In genomic region chr5:145978672-145979071, GRCh38 we compare ENCODE assay signal across 14 cellular contexts. TPM values are rescaled to one million over a fixed set of nuclear protein-coding genes. Genes with fewer than 3 reads are reported as not detected.
DNase-seq lines count a peak whose midpoint lies in the region; ATAC-seq, FAIRE-seq and TF ChIP-seq lines count a peak whose summit lies in the region.
"Had no signal": no experiment of that assay in that cellular context is flagged by ENCODE, and none has a peak within 500 bp of the region (broad histone marks: within the 10 kb centered on the region; RNA-seq: fewer than 3 reads in every experiment).

No MANE protein-coding gene starts in this region.

- H3K9me3 Mint-ChIP-seq in glutamatergic neuron (ENCODE audit: unreplicated experiment): no peaks in the 10 kb centered on the region
- H3K9me3 Mint-ChIP-seq in CD4-positive, alpha-beta T cell: no peaks in the 10 kb centered on the region
- H3K9me3 Mint-ChIP-seq: activated T-cell treated with anti-CD3 and anti-CD28 coated beads, Interleukin-2, amount 50 U/mL, for 24 hours had no signal

- CTCF ChIA-PET in A549 (lab: Yijun Ruan, JAX): interaction anchor here (2.3 kb wide), 1 partner anchor 70 kb away, joined by 10 read pairs; no protein-coding TSS in a partner anchor
- CTCF ChIA-PET in CD4-positive, alpha-beta T cell (lab: Charles Lee): no interaction called here

- no peaks in the 10 kb centered on the region for H3K9me3 ChIP-seq in A549
- no peaks in the 10 kb centered on the region for H3K9me3 ChIP-seq in colonic mucosa
- H3K9me3 ChIP-seq in CD4-positive, alpha-beta T cell (ENCODE audit: control insufficient read depth, low read length): no peaks in the 10 kb centered on the region
- H3K9me3 ChIP-seq: gastroesophageal sphincter had no signal

- H3K36me3 Mint-ChIP-seq in glutamatergic neuron (ENCODE audit: unreplicated experiment): no peaks in the 10 kb centered on the region
- H3K36me3 Mint-ChIP-seq in CD4-positive, alpha-beta T cell (ENCODE audit: low read depth): no peaks in the 10 kb centered on the region
- H3K36me3 Mint-ChIP-seq: activated naive CD8-positive, alpha-beta T cell; stimulated activated naive B cell treated with anti-CD40 and anti-IgM and Interleukin-4, amounts not matched to agents 10 μg/mL and 1 μg/mL and 100 μg/mL, for 72 hours had no signal

- no peaks in the 10 kb centered on the region for H3K4me1 Mint-ChIP-seq in glutamatergic neuron (ENCODE audit: low read depth, unreplicated experiment)
- no peaks in the 10 kb centered on the region for H3K4me1 Mint-ChIP-seq in CD4-positive, alpha-beta T cell (ENCODE audit: low read depth)
- H3K4me1 Mint-ChIP-seq: stimulated activated naive B cell treated with anti-CD40 and anti-IgM and Interleukin-4, amounts not matched to agents 10 μg/mL and 1 μg/mL and 100 μg/mL, for 72 hours had no signal

- H3K36me3 ChIP-seq in colonic mucosa: no peaks in the 10 kb centered on the region
- H3K36me3 ChIP-seq: gastroesophageal sphincter had no signal

- H3K9ac ChIP-seq in colonic mucosa (ENCODE audit: low read depth in 2 of 2, low read length in 2 of 2): peak overlapping the region in 1 of 2 donors; percentile 22

- no peak for TF ChIP-seq EP300 in A549 (IDR thresholded peaks at IDR 0.05)

- H3K27me3 Mint-ChIP-seq in glutamatergic neuron (ENCODE audit: unreplicated experiment): no peaks in the 10 kb centered on the region
- no peaks in the 10 kb centered on the region for H3K27me3 Mint-ChIP-seq in CD4-positive, alpha-beta T cell
- H3K27me3 Mint-ChIP-seq: activated naive CD8-positive, alpha-beta T cell had no signal

- H3K27me3 ChIP-seq in colonic mucosa: no peaks in the 10 kb centered on the region
- H3K27me3 ChIP-seq in CD4-positive, alpha-beta T cell (ENCODE audit: control insufficient read depth, insufficient read depth, low read length): no peaks in the 10 kb centered on the region
- H3K27me3 ChIP-seq: gastroesophageal sphincter, SJSA1 had no signal

- H3K4me2 ChIP-seq in A549: peak overlapping the region; percentile 80

- no peak for TF ChIP-seq POLR2A in A549 (IDR thresholded peaks at IDR 0.05; ENCODE audit: low read length)

- intact Hi-C loops in colonic mucosa (cut with DNase I): no loop called here
- intact Hi-C loops in CD4-positive, alpha-beta T cell (cut with DNase I, micrococcal nuclease): no loop called here

- no peak overlapping the region for H3K4me3 Mint-ChIP-seq in glutamatergic neuron (ENCODE audit: unreplicated experiment)
- no peak overlapping the region for H3K4me3 Mint-ChIP-seq in CD4-positive, alpha-beta T cell
- H3K4me3 Mint-ChIP-seq: activated naive CD8-positive, alpha-beta T cell; activated T-cell treated with anti-CD3 and anti-CD28 coated beads, Interleukin-2, amount 50 U/mL, for 24 hours; stimulated activated naive B cell treated with anti-CD40 and anti-IgM and Interleukin-4, amounts not matched to agents 10 μg/mL and 1 μg/mL and 100 μg/mL, for 72 hours had no signal

- H3K27ac Mint-ChIP-seq in glutamatergic neuron (ENCODE audit: unreplicated experiment): no peak overlapping the region
- H3K27ac Mint-ChIP-seq in CD4-positive, alpha-beta T cell: no peak overlapping the region
- H3K27ac Mint-ChIP-seq: activated naive CD8-positive, alpha-beta T cell; activated T-cell treated with anti-CD3 and anti-CD28 coated beads, Interleukin-2, amount 50 U/mL, for 24 hours; stimulated activated naive B cell treated with anti-CD40 and anti-IgM and Interleukin-4, amounts not matched to agents 10 μg/mL and 1 μg/mL and 100 μg/mL, for 72 hours had no signal

- TF ChIP-seq RAD21 in A549 (conservative IDR thresholded peaks at IDR 0.05 in 1 of 2, IDR thresholded peaks at IDR 0.05 in 1 of 2): no peak

- peak in 1 of 2 experiments; percentile 9; a peak in 2 of 6 replicates for ATAC-seq in A549
- no peak for ATAC-seq in CD4-positive, alpha-beta T cell (ENCODE audit: poor library complexity)
- ATAC-seq: gastroesophageal sphincter; stimulated activated naive B cell treated with anti-CD40 and anti-IgM and Interleukin-4, amounts not matched to agents 10 μg/mL and 1 μg/mL and 100 μg/mL, for 72 hours had no signal

- H3K4me1 ChIP-seq in A549: peaks cover 85% of the 10 kb centered on the region
- H3K4me1 ChIP-seq in colonic mucosa: peaks cover 11% of the 10 kb centered on the region
- H3K4me1 ChIP-seq: gastroesophageal sphincter had no signal

- 26% methylated on average over 1 of the region's 1 CpG for WGBS in A549 (ENCODE audit: missing lambda C conversion rate)

- H3K27ac ChIP-seq in A549: peak overlapping the region; percentile 85
- peak overlapping the region; percentile 78 for H3K27ac ChIP-seq in colonic mucosa
- no peak overlapping the region for H3K27ac ChIP-seq in CD4-positive, alpha-beta T cell (ENCODE audit: low read depth, low read length)
- H3K27ac ChIP-seq: gastroesophageal sphincter, SJSA1 had no signal

- FAIRE-seq in A549 (lab: Jason Lieb, UNC): no peak

- POLR2A ChIA-PET in A549 (lab: Yijun Ruan, JAX): no interaction called here
- POLR2A ChIA-PET in CD4-positive, alpha-beta T cell (lab: Charles Lee): no interaction called here

- H3K4me3 ChIP-seq in A549 (no peak overlapping the region), colonic mucosa (no peak overlapping the region)
- H3K4me3 ChIP-seq: gastroesophageal sphincter, SJSA1 had no signal

- peak in 1 of 2 experiments; percentile 10 for DNase-seq in A549 (ENCODE audit: low read depth in 1 of 2, low spot score in 1 of 2)
- DNase-seq in LoVo (ENCODE audit: low spot score): peak; percentile 84
- peak; percentile 75 for DNase-seq in colonic mucosa
- peak; percentile 75 for DNase-seq in mucosa of gallbladder (ENCODE audit: low spot score)
- DNase-seq in cerebellum (ENCODE audit: low spot score): no peak
- no peak for DNase-seq in glutamatergic neuron
- no peak for DNase-seq in CD4-positive, alpha-beta T cell
- DNase-seq in OCI-M2 (lab: John Stamatoyannopoulos, UW; ENCODE audit: unreplicated experiment): no peak
- DNase-seq: activated T-cell treated with anti-CD3 and anti-CD28 coated beads, Interleukin-2, amount 50 U/mL, for 24 hours; H7; stimulated activated naive B cell treated with anti-CD40 and anti-IgM and Interleukin-4, amounts not matched to agents 10 μg/mL and 1 μg/mL and 100 μg/mL, for 72 hours had no signal

- TF ChIP-seq CTCF in A549 (IDR thresholded peaks at IDR 0.05) (no peak), colonic mucosa (IDR thresholded peaks at IDR 0.05) (no peak), glutamatergic neuron (IDR thresholded peaks at IDR 0.05; ENCODE audit: partially characterized antibody, unreplicated experiment) (no peak)
- no peak for TF ChIP-seq CTCF in CD4-positive, alpha-beta T cell (IDR thresholded peaks at IDR 0.05)

TF ChIP-seq in A549, 52 proteins besides CTCF, POLR2A, EP300 and RAD21 (continues in another document):
- TF ChIP-seq, protein P1, sequence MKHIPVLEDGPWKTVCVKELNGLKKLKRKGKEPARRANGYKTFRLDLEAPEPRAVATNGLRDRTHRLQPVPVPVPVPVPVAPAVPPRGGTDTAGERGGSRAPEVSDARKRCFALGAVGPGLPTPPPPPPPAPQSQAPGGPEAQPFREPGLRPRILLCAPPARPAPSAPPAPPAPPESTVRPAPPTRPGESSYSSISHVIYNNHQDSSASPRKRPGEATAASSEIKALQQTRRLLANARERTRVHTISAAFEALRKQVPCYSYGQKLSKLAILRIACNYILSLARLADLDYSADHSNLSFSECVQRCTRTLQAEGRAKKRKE (CRISPR knock-in tag; IDR thresholded peaks at IDR 0.05; ENCODE audit: low read depth): no peak
- TF ChIP-seq CHD2 (IDR thresholded peaks at IDR 0.05; ENCODE audit: low read length, partially characterized antibody): no peak
- no peak for TF ChIP-seq CEBPB (IDR thresholded peaks at IDR 0.05)
- TF ChIP-seq POLR2AphosphoS2 (conservative IDR thresholded peaks at IDR 0.05; ENCODE audit: low read length): no peak
- TF ChIP-seq HEYL (CRISPR knock-in tag; IDR thresholded peaks at IDR 0.05): no peak
- no peak for TF ChIP-seq TP53 (CRISPR knock-in tag; IDR thresholded peaks at IDR 0.05)
- TF ChIP-seq, protein P2, sequence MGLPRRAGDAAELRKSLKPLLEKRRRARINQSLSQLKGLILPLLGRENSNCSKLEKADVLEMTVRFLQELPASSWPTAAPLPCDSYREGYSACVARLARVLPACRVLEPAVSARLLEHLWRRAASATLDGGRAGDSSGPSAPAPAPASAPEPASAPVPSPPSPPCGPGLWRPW (IDR thresholded peaks at IDR 0.05): no peak
- no peak for TF ChIP-seq HDAC2 (IDR thresholded peaks at IDR 0.05)
- TF ChIP-seq MAFK (IDR thresholded peaks at IDR 0.05; ENCODE audit: partially characterized antibody): no peak
- no peak for TF ChIP-seq KDM1A (IDR thresholded peaks at IDR 0.05; ENCODE audit: low read depth)
- TF ChIP-seq PHF8 (IDR thresholded peaks at IDR 0.05; ENCODE audit: borderline replicate concordance, low read depth): no peak
- no peak for TF ChIP-seq NPAS2 (CRISPR knock-in tag; IDR thresholded peaks at IDR 0.05; ENCODE audit: borderline replicate concordance)
- no peak for TF ChIP-seq EHF (CRISPR knock-in tag; IDR thresholded peaks at IDR 0.05)
- no peak for TF ChIP-seq ZFP36 (IDR thresholded peaks at IDR 0.05; ENCODE audit: borderline replicate concordance, partially characterized antibody)
- TF ChIP-seq, protein P3, sequence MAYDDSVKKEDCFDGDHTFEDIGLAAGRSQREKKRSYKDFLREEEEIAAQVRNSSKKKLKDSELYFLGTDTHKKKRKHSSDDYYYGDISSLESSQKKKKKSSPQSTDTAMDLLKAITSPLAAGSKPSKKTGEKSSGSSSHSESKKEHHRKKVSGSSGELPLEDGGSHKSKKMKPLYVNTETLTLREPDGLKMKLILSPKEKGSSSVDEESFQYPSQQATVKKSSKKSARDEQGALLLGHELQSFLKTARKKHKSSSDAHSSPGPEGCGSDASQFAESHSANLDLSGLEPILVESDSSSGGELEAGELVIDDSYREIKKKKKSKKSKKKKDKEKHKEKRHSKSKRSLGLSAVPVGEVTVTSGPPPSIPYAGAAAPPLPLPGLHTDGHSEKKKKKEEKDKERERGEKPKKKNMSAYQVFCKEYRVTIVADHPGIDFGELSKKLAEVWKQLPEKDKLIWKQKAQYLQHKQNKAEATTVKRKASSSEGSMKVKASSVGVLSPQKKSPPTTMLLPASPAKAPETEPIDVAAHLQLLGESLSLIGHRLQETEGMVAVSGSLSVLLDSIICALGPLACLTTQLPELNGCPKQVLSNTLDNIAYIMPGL (CRISPR knock-in tag; IDR thresholded peaks at IDR 0.05; ENCODE audit: borderline replicate concordance): no peak
- no peak for TF ChIP-seq ZC3H11A (IDR thresholded peaks at IDR 0.05)

RNA-seq across cellular contexts. Expression of gene SH3RF2, which starts 42.3 kb away (rescaled TPM):
- 6.0 and 6.9 TPM in 2 replicates for polyA plus RNA-seq in A549 (2011; rRNA removed)
- 4.0 and 4.1 TPM in 2 replicates for polyA plus RNA-seq in A549 (2012; cell fraction: cytosol; rRNA removed)
- 9.6 and 11.8 TPM in 2 replicates for polyA plus RNA-seq in A549 (2012; cell fraction: nucleus; rRNA removed)
- 3.9 to 4.1 TPM (median 4.1 TPM) in 3 replicates for polyA plus RNA-seq in A549 (2017; fragmentation: RNase III; extraction: RNeasy Plus Mini Kit Qiagen cat#74134 plus additional on column Dnase treatment)
- polyA minus RNA-seq in A549 (2011; rRNA and poly(A)+ RNA removed): 11.5 and 13.2 TPM in 2 replicates
- total RNA-seq in colonic mucosa: 10 to 100 TPM; 58.2 to 59.3 TPM
- 106 TPM for total RNA-seq in mucosa of gallbladder
- 0.09 TPM for total RNA-seq in cerebellum
- total RNA-seq in glutamatergic neuron (ENCODE audit: unreplicated experiment): not detected
- total RNA-seq in CD4-positive, alpha-beta T cell: under 1 TPM; 0.11 to 0.42 TPM

Comparison
In these comparisons a context has a peak if more than half of its experiments do, and no peak if none do; other contexts are left out.
1. DNase-seq: peak in LoVo (single experiment), colonic mucosa (single experiment) and mucosa of gallbladder (single experiment); none in cerebellum (single experiment), glutamatergic neuron (single experiment), CD4-positive, alpha-beta T cell (0 of 10) and OCI-M2 (single experiment).
2. RNA of gene SH3RF2, which starts 42.3 kb away (total RNA-seq): 106 TPM in mucosa of gallbladder (single experiment) and 58.2 to 59.3 TPM in colonic mucosa; 0.11 to 0.42 TPM in CD4-positive, alpha-beta T cell, 0.09 TPM in cerebellum (single experiment) and not detected in glutamatergic neuron (single experiment); every median in the first group is over 10 times any median in the second.